In genomic region chr5:31976161-31976560, GRCh38 we compare ENCODE assay signal across 26 cellular contexts.
"Had no signal": no experiment of that assay in that cellular context is flagged by ENCODE, and none has a peak within 500 bp of the region (broad histone marks: within the 10 kb centered on the region; RNA-seq: fewer than 3 reads in every experiment).

No MANE protein-coding gene starts in this region.

- H3K4me3 ChIP-seq: coronary artery, dorsolateral prefrontal cortex, gastrocnemius medialis, heart left ventricle had no signal

- H3K36me3 ChIP-seq: brain microvascular endothelial cell, gastrocnemius medialis, heart left ventricle, WERI-Rb-1 had no signal

- H3K27me3 ChIP-seq: brain microvascular endothelial cell, dorsolateral prefrontal cortex, gastrocnemius medialis, heart left ventricle had no signal

- FAIRE-seq: astrocyte, bronchial epithelial cell had no signal

- H3K4me1 ChIP-seq: gastrocnemius medialis had no signal

- DNase-seq: activated B cell treated with CpG ODN at 0.5 μM for 24 hours; activated CD4-positive, alpha-beta T cell treated with anti-CD3 and anti-CD28 coated beads for 48 hours; activated CD4-positive, alpha-beta T cell treated with anti-CD3 and anti-CD28 coated beads, Interleukin-2, amount 50 U/mL, for 1 hour; activated CD4-positive, alpha-beta T cell treated with anti-CD3 and anti-CD28 coated beads, Interleukin-2, amount 50 U/mL, for 48 hours; activated CD8-positive, alpha-beta memory T cell treated with anti-CD3 and anti-CD28 coated beads for 24 hours; activated CD8-positive, alpha-beta T cell treated with anti-CD3 and anti-CD28 coated beads for 36 hours; activated effector memory CD4-positive, alpha-beta T cell treated with Interleukin-2 at 50 U/mL for 16 hours; activated gamma-delta T cell treated with Interleukin-2 at 50 U/mL for 16 hours; activated naive CD4-positive, alpha-beta T cell treated with anti-CD3 and anti-CD28 coated beads, Interleukin-2, amount 50 U/mL, for 16 hours; activated naive CD4-positive, alpha-beta T cell treated with Interleukin-2 at 50 U/mL for 16 hours; activated T-cell treated with anti-CD3 and anti-CD28 coated beads, Interleukin-2, amount 50 U/mL, for 4 hours; amniotic stem cell; anterior cingulate cortex; brain microvascular endothelial cell; dorsolateral prefrontal cortex; effector memory CD4-positive, alpha-beta T cell; endodermal cell; gastrocnemius medialis; glutamatergic neuron; heart left ventricle; T1000; WERI-Rb-1 had no signal

- H3K27ac ChIP-seq: brain microvascular endothelial cell, coronary artery, dorsolateral prefrontal cortex, gastrocnemius medialis, heart left ventricle, WERI-Rb-1 had no signal

- ATAC-seq: activated CD4-positive, CD25-positive, alpha-beta regulatory T cell treated with anti-CD3 and anti-CD28 coated beads, Interleukin-2, amount 50 U/mL, for 24 hours; activated CD8-positive, alpha-beta T cell treated with anti-CD3 and anti-CD28 coated beads for 36 hours; activated T-cell treated with anti-CD3 and anti-CD28 coated beads, Interleukin-2, amount 50 U/mL, for 4 hours; gastrocnemius medialis; heart left ventricle had no signal

- H3K9me3 ChIP-seq: gastrocnemius medialis, heart left ventricle had no signal
